In the genomic region with DNA sequence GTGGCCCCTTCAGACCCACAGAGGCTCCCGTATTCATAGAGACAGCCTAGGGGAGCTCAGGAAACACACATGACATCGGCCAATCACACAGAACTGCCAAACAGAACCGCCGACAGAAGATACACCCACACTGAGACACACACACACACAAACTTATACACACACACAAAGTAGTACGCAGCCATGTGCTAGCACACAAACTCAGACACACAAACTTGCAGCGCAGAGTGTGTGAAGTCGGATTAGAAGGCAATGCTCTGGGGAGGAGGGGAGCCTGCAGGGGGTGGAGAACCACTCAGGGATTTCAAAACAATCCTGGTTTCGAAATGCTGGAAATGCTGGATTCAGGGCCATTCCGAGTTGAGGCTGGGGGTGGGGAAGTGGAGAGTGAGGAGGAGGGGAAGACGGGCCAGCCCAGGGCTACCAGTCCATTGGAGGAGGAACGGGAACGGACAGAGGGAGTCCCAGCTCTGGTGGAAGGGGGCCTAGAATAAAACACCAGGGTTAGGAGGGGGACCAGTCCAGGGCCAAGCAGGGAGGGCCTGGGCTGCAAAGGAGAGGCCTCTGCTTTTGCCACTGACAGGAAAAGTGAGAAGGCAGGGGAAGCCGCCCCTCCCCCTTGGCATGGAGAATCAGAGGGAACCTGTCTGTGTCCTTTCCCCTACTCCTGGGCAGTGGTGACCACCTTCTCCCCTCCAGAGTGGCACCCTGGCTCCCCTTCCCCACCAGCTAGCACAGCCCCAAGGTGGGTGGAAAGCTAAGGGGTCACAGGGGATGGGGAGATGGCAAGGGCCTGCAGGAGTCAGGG, we compare ENCODE assay signal across 8 cellular contexts. TPM values are rescaled to one million over a fixed set of nuclear protein-coding genes. Genes with fewer than 3 reads are reported as not detected.
A peak's percentile ranks its signal among the peaks of the same experiment; 100 is the strongest.
DNase-seq lines count a peak whose midpoint lies in the region; TF ChIP-seq lines count a peak whose summit lies in the region.

No MANE protein-coding gene starts in this region.

- DNase-seq in HPDE6-E6E7 (ENCODE audit: extremely low spot score) (peak; percentile 43), ascending aorta (ENCODE audit: low spot score in 2 of 2) (peak in 1 of 2 donors; percentile 90), NCI-H1930 (lab: John Stamatoyannopoulos, UW) (no peak), COR-L47 (lab: John Stamatoyannopoulos, UW) (no peak), cerebellum (ENCODE audit: low spot score) (no peak)

- no peaks in the 10 kb centered on the region for H3K36me3 ChIP-seq in ascending aorta
- H3K36me3 ChIP-seq in iPS-18a (ENCODE audit: control insufficient read depth, low read depth, low read length) = no peaks in the 10 kb centered on the region
- peaks cover 0 to 4% (median 2%) of the 10 kb centered on the region in 3 donors for H3K36me3 ChIP-seq in skeletal muscle tissue (ENCODE audit: control insufficient read depth in 3 of 3, insufficient read depth in 3 of 3, low read length in 3 of 3)

- no peaks in the 10 kb centered on the region for H3K9me3 ChIP-seq in ascending aorta
- H3K9me3 ChIP-seq in iPS-18a (ENCODE audit: control insufficient read depth, low read depth, low read length) = no peaks in the 10 kb centered on the region
- H3K9me3 ChIP-seq in skeletal muscle tissue (ENCODE audit: control insufficient read depth in 3 of 3, low read length in 3 of 3) = no peaks in the 10 kb centered on the region

- peak overlapping the region; percentile 41 for H3K9ac ChIP-seq in iPS-18a (ENCODE audit: low read length)
- peak overlapping the region; percentile 77 to 98 (median 97) for H3K9ac ChIP-seq in skeletal muscle tissue (ENCODE audit: low read depth in 1 of 3, low read length in 3 of 3)

- H3K27ac ChIP-seq in 22Rv1 = peak overlapping the region; percentile 98
- H3K27ac ChIP-seq in ascending aorta = peak overlapping the region; percentile 97
- H3K27ac ChIP-seq in iPS-18a (ENCODE audit: low read length) = peak overlapping the region; percentile 11
- H3K27ac ChIP-seq in skeletal muscle tissue (ENCODE audit: low read depth, low read length) = peak overlapping the region; percentile 99

- H3K4me3 ChIP-seq in ascending aorta (peak overlapping the region; percentile 88 to 98), iPS-18a (ENCODE audit: low read length) (peak overlapping the region; percentile 56), skeletal muscle tissue (ENCODE audit: low read length in 3 of 3) (peak overlapping the region; percentile 73 to 98 (median 89))

- H3K27me3 ChIP-seq in ascending aorta (no peaks in the 10 kb centered on the region), iPS-18a (ENCODE audit: control insufficient read depth, insufficient read depth, low read length) (no peaks in the 10 kb centered on the region), skeletal muscle tissue (ENCODE audit: control insufficient read depth in 3 of 3, insufficient read depth in 3 of 3, low read length in 3 of 3) (no peaks in the 10 kb centered on the region)

- H3K4me1 ChIP-seq in ascending aorta = peaks cover 42 to 60% of the 10 kb centered on the region in 2 donors
- H3K4me1 ChIP-seq in iPS-18a (ENCODE audit: control insufficient read depth, low read depth, low read length) = peaks cover 78% of the 10 kb centered on the region
- H3K4me1 ChIP-seq in skeletal muscle tissue (ENCODE audit: control insufficient read depth in 3 of 3, insufficient read depth in 3 of 3, low read length in 3 of 3) = peaks cover 82 to 88% (median 83%) of the 10 kb centered on the region in 3 donors

- TF ChIP-seq CTCF in 22Rv1 (IDR thresholded peaks at IDR 0.05) (no peak), ascending aorta (IDR thresholded peaks at IDR 0.05) (no peak)

- intact Hi-C loops in ascending aorta (cut with DNase I) = loop anchor here (1.0 kb wide), 1 partner anchor 10 kb away; no protein-coding TSS in a partner anchor

RNA-seq across cellular contexts. Expression of a gene that starts 4.4 kb away (rescaled TPM):
- total RNA-seq in ascending aorta (46.5 TPM), skeletal muscle tissue (24.0 TPM), cerebellum (7.9 TPM)

RNA-seq across cellular contexts. Expression of a gene that starts 34.8 kb away (rescaled TPM):
- total RNA-seq in ascending aorta = not detected
- total RNA-seq in skeletal muscle tissue = not detected
- not detected for total RNA-seq in cerebellum

RNA-seq across cellular contexts. Expression of a gene that starts 37.6 kb away (rescaled TPM):
- not detected for total RNA-seq in ascending aorta
- not detected for total RNA-seq in skeletal muscle tissue
- total RNA-seq in cerebellum = not detected

RNA-seq across cellular contexts. Expression of a gene that starts 50.2 kb away (rescaled TPM):
- total RNA-seq in ascending aorta (not detected), skeletal muscle tissue (not detected), cerebellum (not detected)

Comparison
In these comparisons a context has a peak if more than half of its experiments do, and no peak if none do; other contexts are left out.
1. H3K27ac ChIP-seq: peak in every context shown above with its lines; median percentile 99 in skeletal muscle tissue; 98 in 22Rv1; 97 in ascending aorta; 11 in iPS-18a.